ENCODE assay signal across 8 cellular contexts in genomic region chr6:143598466-143599080, GRCh38.
DNase-seq lines count a peak whose midpoint lies in the region; ATAC-seq and TF ChIP-seq lines count a peak whose summit lies in the region.

No MANE protein-coding gene starts in this region.

- peaks cover 41% of the 10 kb centered on the region for H3K4me1 Mint-ChIP-seq in activated T-cell treated with anti-CD3 and anti-CD28 coated beads, Interleukin-2, amount 50 U/mL, for 4 hours (ENCODE audit: low read depth)
- peaks cover 10% of the 10 kb centered on the region for H3K4me1 Mint-ChIP-seq in activated T-cell treated with anti-CD3 and anti-CD28 coated beads, Interleukin-2, amount 50 U/mL, for 72 hours (ENCODE audit: low read depth)
- H3K4me1 Mint-ChIP-seq in natural killer cell (peaks cover 21 to 31% of the 10 kb centered on the region in 2 donors), progenitor cell of endocrine pancreas (ENCODE audit: low read depth) (peaks cover 10% of the 10 kb centered on the region), HFFc6 (ENCODE audit: low read depth) (peaks cover 29% of the 10 kb centered on the region)

- no peaks in the 10 kb centered on the region for H3K27me3 Mint-ChIP-seq in activated T-cell treated with anti-CD3 and anti-CD28 coated beads, Interleukin-2, amount 50 U/mL, for 4 hours (ENCODE audit: low read depth)
- no peaks in the 10 kb centered on the region for H3K27me3 Mint-ChIP-seq in activated T-cell treated with anti-CD3 and anti-CD28 coated beads, Interleukin-2, amount 50 U/mL, for 72 hours (ENCODE audit: low read depth)
- no peaks in the 10 kb centered on the region for H3K27me3 Mint-ChIP-seq in natural killer cell (ENCODE audit: low read depth in 2 of 2)
- H3K27me3 Mint-ChIP-seq in progenitor cell of endocrine pancreas = peaks cover 12% of the 10 kb centered on the region
- no peaks in the 10 kb centered on the region for H3K27me3 Mint-ChIP-seq in HFFc6 (ENCODE audit: insufficient read depth)

- ATAC-seq in activated T-cell treated with anti-CD3 and anti-CD28 coated beads, Interleukin-2, amount 50 U/mL, for 4 hours = peak; percentile 43 to 58
- no peak for ATAC-seq in activated T-cell treated with anti-CD3 and anti-CD28 coated beads, Interleukin-2, amount 50 U/mL, for 72 hours (replicated peaks in 1 of 2)
- ATAC-seq in HG02884 (IDR thresholded peaks at IDR 0.05; ENCODE audit: unreplicated experiment) = peak; percentile 81
- peak; percentile 76 to 85 (median 84) for ATAC-seq in natural killer cell
- ATAC-seq in GM21447 (IDR thresholded peaks at IDR 0.05; ENCODE audit: unreplicated experiment) = no peak

- peaks cover 6% of the 10 kb centered on the region for H3K9me3 Mint-ChIP-seq in activated T-cell treated with anti-CD3 and anti-CD28 coated beads, Interleukin-2, amount 50 U/mL, for 4 hours
- no peaks in the 10 kb centered on the region for H3K9me3 Mint-ChIP-seq in activated T-cell treated with anti-CD3 and anti-CD28 coated beads, Interleukin-2, amount 50 U/mL, for 72 hours
- H3K9me3 Mint-ChIP-seq in natural killer cell (no peaks in the 10 kb centered on the region), progenitor cell of endocrine pancreas (ENCODE audit: low read depth) (no peaks in the 10 kb centered on the region), HFFc6 (no peaks in the 10 kb centered on the region)

- peaks cover 2% of the 10 kb centered on the region for H3K36me3 Mint-ChIP-seq in activated T-cell treated with anti-CD3 and anti-CD28 coated beads, Interleukin-2, amount 50 U/mL, for 4 hours (ENCODE audit: insufficient read depth)
- H3K36me3 Mint-ChIP-seq in activated T-cell treated with anti-CD3 and anti-CD28 coated beads, Interleukin-2, amount 50 U/mL, for 72 hours (ENCODE audit: insufficient read depth in 2 of 2) = no peaks in the 10 kb centered on the region
- H3K36me3 Mint-ChIP-seq in natural killer cell = no peaks in the 10 kb centered on the region
- H3K36me3 Mint-ChIP-seq in progenitor cell of endocrine pancreas (ENCODE audit: insufficient read depth) = no peaks in the 10 kb centered on the region
- no peaks in the 10 kb centered on the region for H3K36me3 Mint-ChIP-seq in HFFc6 (ENCODE audit: low read depth)

- H3K4me3 Mint-ChIP-seq in activated T-cell treated with anti-CD3 and anti-CD28 coated beads, Interleukin-2, amount 50 U/mL, for 4 hours = no peak overlapping the region
- H3K4me3 Mint-ChIP-seq in activated T-cell treated with anti-CD3 and anti-CD28 coated beads, Interleukin-2, amount 50 U/mL, for 72 hours = peak overlapping the region in 1 of 2 donors; percentile 13
- H3K4me3 Mint-ChIP-seq in natural killer cell (peak overlapping the region; percentile 32), progenitor cell of endocrine pancreas (ENCODE audit: low read depth) (no peak overlapping the region), HFFc6 (no peak overlapping the region)

- TF ChIP-seq CTCF in natural killer cell (IDR thresholded peaks at IDR 0.05) (no peak), progenitor cell of endocrine pancreas (IDR thresholded peaks at IDR 0.05; ENCODE audit: unreplicated experiment) (no peak), HFFc6 (IDR thresholded peaks at IDR 0.05) (no peak)

- intact Hi-C loops in natural killer cell (cut with micrococcal nuclease) = no loop called here

- no peak overlapping the region for H3K27ac Mint-ChIP-seq in activated T-cell treated with anti-CD3 and anti-CD28 coated beads, Interleukin-2, amount 50 U/mL, for 72 hours
- H3K27ac Mint-ChIP-seq in natural killer cell = peak overlapping the region; percentile 65 to 67
- H3K27ac Mint-ChIP-seq in progenitor cell of endocrine pancreas = no peak overlapping the region
- H3K27ac Mint-ChIP-seq in HFFc6 = no peak overlapping the region

- DNase-seq in activated T-cell treated with anti-CD3 and anti-CD28 coated beads, Interleukin-2, amount 50 U/mL, for 4 hours = no peak
- DNase-seq in activated T-cell treated with anti-CD3 and anti-CD28 coated beads, Interleukin-2, amount 50 U/mL, for 72 hours = no peak
- DNase-seq in T-helper 2 cell (peak in 3 of 5 experiments; percentile 13 to 81 (median 19)), natural killer cell (no peak), progenitor cell of endocrine pancreas (ENCODE audit: low spot score, unreplicated experiment) (no peak), HFFc6 (no peak)

Comparison
In these comparisons a context has a peak if more than half of its experiments do, and no peak if none do; other contexts are left out.
1. ATAC-seq: peak in activated T-cell treated with anti-CD3 and anti-CD28 coated beads, Interleukin-2, amount 50 U/mL, for 4 hours (2 of 2), HG02884 (single experiment) and natural killer cell (3 of 3); none in activated T-cell treated with anti-CD3 and anti-CD28 coated beads, Interleukin-2, amount 50 U/mL, for 72 hours (0 of 2) and GM21447 (single experiment).
2. DNase-seq: peak in T-helper 2 cell (3 of 5); none in activated T-cell treated with anti-CD3 and anti-CD28 coated beads, Interleukin-2, amount 50 U/mL, for 4 hours (single experiment), activated T-cell treated with anti-CD3 and anti-CD28 coated beads, Interleukin-2, amount 50 U/mL, for 72 hours (0 of 2), natural killer cell (single experiment), progenitor cell of endocrine pancreas (single experiment) and HFFc6 (single experiment).
3. H3K27ac Mint-ChIP-seq: peak in natural killer cell (2 of 2); none in activated T-cell treated with anti-CD3 and anti-CD28 coated beads, Interleukin-2, amount 50 U/mL, for 72 hours (single experiment), progenitor cell of endocrine pancreas (single experiment) and HFFc6 (single experiment).